25 cellular contexts compared by ENCODE assay signal in the genomic region with DNA sequence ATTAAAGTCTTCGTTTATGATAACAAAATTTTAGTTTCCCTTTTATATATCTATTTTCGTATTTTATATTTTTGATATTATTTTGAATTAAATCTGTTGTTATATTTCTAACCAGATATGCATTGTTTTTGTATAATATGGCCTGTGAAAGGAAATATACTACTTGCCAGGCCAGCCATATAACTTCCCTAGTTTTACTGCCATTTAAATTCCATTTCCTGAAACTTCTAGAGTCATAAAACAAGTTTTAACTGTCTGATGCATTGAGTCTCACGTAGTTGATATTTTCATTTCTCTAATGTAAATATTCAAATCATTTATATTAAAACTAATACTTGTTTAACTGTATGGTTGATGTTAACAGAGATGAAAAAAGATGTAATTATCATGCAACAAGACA. TPM values are rescaled to one million over a fixed set of nuclear protein-coding genes. Genes with fewer than 3 reads are reported as not detected.
A peak's percentile ranks its signal among the peaks of the same experiment; 100 is the strongest.
DNase-seq lines count a peak whose midpoint lies in the region; ATAC-seq, FAIRE-seq and TF ChIP-seq lines count a peak whose summit lies in the region.
"Had no signal": no experiment of that assay in that cellular context is flagged by ENCODE, and none has a peak within 500 bp of the region (broad histone marks: within the 10 kb centered on the region; RNA-seq: fewer than 3 reads in every experiment).

No MANE protein-coding gene starts in this region.

- TF ChIP-seq CTCF in Loucy (conservative IDR thresholded peaks at IDR 0.05; ENCODE audit: low read length) (no peak), mucosa of descending colon (IDR thresholded peaks at IDR 0.05) (no peak), foreskin fibroblast (IDR thresholded peaks at IDR 0.05; ENCODE audit: low read depth, low read length) (no peak)

- FAIRE-seq in colon (lab: Jason Lieb, UNC): peak; percentile 41
- FAIRE-seq: A204.1, GM12878, GM18507 had no signal

- no peaks in the 10 kb centered on the region for H3K9me3 ChIP-seq in Loucy (ENCODE audit: insufficient read depth, low read depth, low read length)
- H3K9me3 ChIP-seq in mucosa of descending colon: no peaks in the 10 kb centered on the region
- H3K9me3 ChIP-seq: BE2C, BLaER1 had no signal

- H3K79me2 ChIP-seq in Loucy (ENCODE audit: insufficient read depth, low read length): 0 out of 2 replicates have a peak, but pooled peaks cover 3% of the 10 kb centered on the region

- intact Hi-C loops in mucosa of descending colon (cut with DNase I, micrococcal nuclease): no loop called here

- H2AFZ ChIP-seq in Loucy (ENCODE audit: low read length): no peak overlapping the region

- H3F3A ChIP-seq in Loucy (ENCODE audit: low read depth): peaks cover 3% of the 10 kb centered on the region; the same call in 1 of the 2 replicates

- no peaks in the 10 kb centered on the region for H3K27me3 ChIP-seq in Loucy (ENCODE audit: insufficient read depth, low read length, poor library complexity, severe bottlenecking)
- H3K27me3 ChIP-seq: BE2C, BLaER1 had no signal

- H3K4me1 ChIP-seq in Loucy (ENCODE audit: insufficient read depth, low read length, poor library complexity, severe bottlenecking) (peaks cover 17% of the 10 kb centered on the region), mucosa of descending colon (ENCODE audit: low read depth) (no peaks in the 10 kb centered on the region)
- H3K4me1 ChIP-seq: BE2C, BLaER1 had no signal

- peak overlapping the region; percentile 48 for H3K4me2 ChIP-seq in Loucy (ENCODE audit: low read depth, low read length, poor library complexity, severe bottlenecking)
- H3K4me2 ChIP-seq: BLaER1 had no signal

- H3K9ac ChIP-seq in Loucy (ENCODE audit: low read depth, low read length, poor library complexity, severe bottlenecking): no peak overlapping the region
- H3K9ac ChIP-seq: BLaER1 had no signal

- H3K36me3 ChIP-seq in Loucy (ENCODE audit: insufficient read depth, low read length) (peaks cover 32% of the 10 kb centered on the region; the same call in 1 of the 2 replicates), mucosa of descending colon (ENCODE audit: low read depth) (no peaks in the 10 kb centered on the region)

- no peaks in the 10 kb centered on the region for H3K9me2 ChIP-seq in Loucy (replicated peaks; ENCODE audit: low read depth, low read length)

- peak overlapping the region; percentile 41 for H3K4me3 ChIP-seq in Loucy (ENCODE audit: low read length, poor library complexity, severe bottlenecking)
- H3K4me3 ChIP-seq in mucosa of descending colon: no peak overlapping the region
- H3K4me3 ChIP-seq in foreskin fibroblast (ENCODE audit: low read depth in 1 of 2, low read length in 2 of 2): no peak overlapping the region
- H3K4me3 ChIP-seq: BLaER1, GM12878 had no signal

- ATAC-seq in mucosa of descending colon (peak; percentile 73), GM21723 (IDR thresholded peaks at IDR 0.05; ENCODE audit: unreplicated experiment) (no peak)
- ATAC-seq: GM12878 had no signal

- H4K20me1 ChIP-seq in Loucy (ENCODE audit: insufficient read depth, low read length, poor library complexity, severe bottlenecking): no peaks in the 10 kb centered on the region
- H4K20me1 ChIP-seq: BLaER1 had no signal

- DNase-seq in mucosa of descending colon: no peak
- no peak for DNase-seq in iPS-NIHi11 (ENCODE audit: low spot score)
- DNase-seq in foreskin fibroblast: no peak
- DNase-seq: 8988T; ACHN; BE2C; C1 segment of cervical spinal cord; CD4-positive, alpha-beta memory T cell; CD4-positive, CD25-positive, alpha-beta regulatory T cell; CD8-positive, alpha-beta memory T cell; COR-L47; DMS 273 treated with DMSO at 0.1 percent for 48 hours; DMS153; DMS53; DMS79; DND-41; EL; GDM1 had no signal

RNA-seq across cellular contexts. Expression of a gene that starts 13.5 kb away (rescaled TPM):
- 10 to 100 TPM; 86.1 to 98.0 (median 97.0) TPM for total RNA-seq in mucosa of descending colon
